In genomic region chr12:89244536-89244935, GRCh38 we compare ENCODE assay signal across 10 cellular contexts.
DNase-seq lines count a peak whose midpoint lies in the region; FAIRE-seq and TF ChIP-seq lines count a peak whose summit lies in the region.
"Had no signal": no experiment of that assay in that cellular context is flagged by ENCODE, and none has a peak within 500 bp of the region (broad histone marks: within the 10 kb centered on the region; RNA-seq: fewer than 3 reads in every experiment).

No MANE protein-coding gene starts in this region.

- no peak for TF ChIP-seq EP300 in ovary (IDR thresholded peaks at IDR 0.05)

- peak; percentile 14 for DNase-seq in AG20443 (ENCODE audit: low spot score)
- DNase-seq in GM19239 (ENCODE audit: insufficient read length, low spot score): no peak
- peak; percentile 88 for DNase-seq in SIG-M5 treated with dmso at 0.1 percent for 504 hours (lab: John Stamatoyannopoulos, UW; ENCODE audit: unreplicated experiment)
- DNase-seq in fibroblast of pulmonary artery (ENCODE audit: low read depth): peak; percentile 84
- DNase-seq in ovary: no peak
- DNase-seq in NK-92 treated with Interleukin-12 subunit alpha and Interleukin-12 subunit beta, amount 100 ng/mL, for 24 hours (lab: John Stamatoyannopoulos, UW): no peak
- no peak for DNase-seq in esophagus squamous epithelium (lab: John Stamatoyannopoulos, UW)
- no peak for DNase-seq in NCI-H2171 (lab: John Stamatoyannopoulos, UW)

- H3K4me1 ChIP-seq in ovary (ENCODE audit: insufficient read depth) (peaks cover 2% of the 10 kb centered on the region), esophagus squamous epithelium (peaks cover 0 to 48% (median 14%) of the 10 kb centered on the region in 3 donors)

- H3K4me3 ChIP-seq in fibroblast of pulmonary artery (replicated peaks; ENCODE audit: low read depth, low read length) (no peak overlapping the region), ovary (no peak overlapping the region), esophagus squamous epithelium (no peak overlapping the region)
- H3K4me3 ChIP-seq: cardiac muscle cell had no signal

- peak; percentile 4 for FAIRE-seq in GM19239 (lab: Jason Lieb, UNC)
- FAIRE-seq: G401.6 had no signal

- intact Hi-C loops in ovary (cut with DNase I) (no loop called here), esophagus squamous epithelium (cut with DNase I) (no loop called here)

- TF ChIP-seq CTCF in fibroblast of pulmonary artery (IDR thresholded peaks at IDR 0.05; ENCODE audit: low read length, missing control alignments) (no peak), ovary (IDR thresholded peaks at IDR 0.05) (no peak), esophagus squamous epithelium (IDR thresholded peaks at IDR 0.05) (no peak)

- no peaks in the 10 kb centered on the region for H3K9me3 ChIP-seq in ovary
- no peaks in the 10 kb centered on the region for H3K9me3 ChIP-seq in esophagus squamous epithelium

- 5 to 6% (median 6%) methylated on average over 3 of the region's 3 CpGs for WGBS in ovary, 3 donors
- WGBS in esophagus squamous epithelium, 2 donors: 8 to 12% methylated on average over 3 of the region's 3 CpGs

- no peaks in the 10 kb centered on the region for H3K36me3 ChIP-seq in ovary
- no peaks in the 10 kb centered on the region for H3K36me3 ChIP-seq in esophagus squamous epithelium
- H3K36me3 ChIP-seq: cardiac muscle cell had no signal

- H3K27me3 ChIP-seq in ovary (no peaks in the 10 kb centered on the region), esophagus squamous epithelium (no peaks in the 10 kb centered on the region)
- H3K27me3 ChIP-seq: cardiac muscle cell had no signal

- H3K27ac ChIP-seq in ovary: no peak overlapping the region
- peak overlapping the region in 2 of 4 donors; percentile 33 to 47 for H3K27ac ChIP-seq in esophagus squamous epithelium
- H3K27ac ChIP-seq: cardiac muscle cell had no signal

- TF ChIP-seq POLR2A in ovary (IDR thresholded peaks at IDR 0.05) (no peak), esophagus squamous epithelium (IDR thresholded peaks at IDR 0.05) (no peak)

Comparison
In these comparisons a context has a peak if more than half of its experiments do, and no peak if none do; other contexts are left out.
1. DNase-seq: peak in AG20443 (single experiment), SIG-M5 treated with dmso at 0.1 percent for 504 hours (single experiment) and fibroblast of pulmonary artery (single experiment); none in GM19239 (single experiment), ovary (0 of 5), NK-92 treated with Interleukin-12 subunit alpha and Interleukin-12 subunit beta, amount 100 ng/mL, for 24 hours (single experiment), esophagus squamous epithelium (single experiment) and NCI-H2171 (single experiment).